In the genomic region with DNA sequence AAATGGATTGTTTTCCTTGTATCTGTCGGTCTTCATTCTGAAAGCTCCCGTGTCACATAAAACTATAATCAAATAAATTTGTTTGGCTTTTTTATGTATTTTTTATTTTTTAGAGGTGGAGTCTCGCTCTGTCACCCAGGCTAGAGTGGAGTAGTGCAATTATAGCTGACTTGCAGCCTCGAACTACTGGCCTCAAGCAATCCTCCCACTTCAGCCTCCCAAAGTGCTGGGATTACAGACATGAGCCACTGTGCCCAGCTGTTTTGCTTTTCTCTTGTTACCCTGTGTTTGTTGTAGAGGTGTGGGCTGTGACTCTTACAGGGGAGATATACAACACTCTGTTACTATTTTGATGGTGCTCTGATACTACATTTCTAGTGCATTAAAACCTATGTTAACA, we compare ENCODE assay signal across 17 cellular contexts. TPM values are rescaled to one million over a fixed set of nuclear protein-coding genes. Genes with fewer than 3 reads are reported as not detected.
A peak's percentile ranks its signal among the peaks of the same experiment; 100 is the strongest.
DNase-seq lines count a peak whose midpoint lies in the region; ATAC-seq and TF ChIP-seq lines count a peak whose summit lies in the region.
"Had no signal": no experiment of that assay in that cellular context is flagged by ENCODE, and none has a peak within 500 bp of the region (broad histone marks: within the 10 kb centered on the region; RNA-seq: fewer than 3 reads in every experiment).

No MANE protein-coding gene starts in this region.

- H2AFZ ChIP-seq in Loucy (ENCODE audit: low read length), result no peak overlapping the region

- H3F3A ChIP-seq in Loucy (ENCODE audit: low read depth), result 0 out of 2 replicates have a peak, but pooled peaks cover 2% of the 10 kb centered on the region

- H3K36me3 ChIP-seq in Loucy (ENCODE audit: insufficient read depth, low read length) (no peaks in the 10 kb centered on the region), aorta (ENCODE audit: control insufficient read depth in 1 of 2, insufficient read depth in 2 of 2, low read length in 1 of 2) (no peaks in the 10 kb centered on the region), ovary (no peaks in the 10 kb centered on the region)
- H3K36me3 ChIP-seq: ascending aorta, vagina had no signal

- H3K27me3 ChIP-seq in Loucy (ENCODE audit: insufficient read depth, low read length, poor library complexity, severe bottlenecking), result no peaks in the 10 kb centered on the region
- no peaks in the 10 kb centered on the region for H3K27me3 ChIP-seq in aorta (ENCODE audit: control insufficient read depth in 1 of 2, insufficient read depth in 2 of 2, low read length in 1 of 2)
- no peaks in the 10 kb centered on the region for H3K27me3 ChIP-seq in ovary
- H3K27me3 ChIP-seq: ascending aorta, vagina had no signal

- no peak for TF ChIP-seq CTCF in CD14-positive monocyte (IDR thresholded peaks at IDR 0.05)
- no peak for TF ChIP-seq CTCF in Loucy (conservative IDR thresholded peaks at IDR 0.05; ENCODE audit: low read length)
- no peak for TF ChIP-seq CTCF in natural killer cell (IDR thresholded peaks at IDR 0.05)
- TF ChIP-seq CTCF in ovary (IDR thresholded peaks at IDR 0.05), result no peak

- TF ChIP-seq POLR2A in ovary (IDR thresholded peaks at IDR 0.05), result no peak

- H3K4me1 Mint-ChIP-seq in CD14-positive monocyte, result peaks cover 37% of the 10 kb centered on the region
- peaks cover 81% of the 10 kb centered on the region for H3K4me1 Mint-ChIP-seq in central memory CD8-positive, alpha-beta T cell
- H3K4me1 Mint-ChIP-seq in natural killer cell, result peaks cover 35 to 43% of the 10 kb centered on the region in 2 donors

- H3K4me1 ChIP-seq in Loucy (ENCODE audit: insufficient read depth, low read length, poor library complexity, severe bottlenecking) (peaks cover 28% of the 10 kb centered on the region), aorta (ENCODE audit: control insufficient read depth in 1 of 2, insufficient read depth in 2 of 2, low read length in 2 of 2) (peaks cover 0 to 6% of the 10 kb centered on the region in 2 donors), ovary (ENCODE audit: insufficient read depth) (peaks cover 8% of the 10 kb centered on the region)

- H3K9me3 Mint-ChIP-seq in CD14-positive monocyte (no peaks in the 10 kb centered on the region), natural killer cell (no peaks in the 10 kb centered on the region)
- H3K9me3 Mint-ChIP-seq in central memory CD8-positive, alpha-beta T cell, result no peaks in the 10 kb centered on the region

- no peak for DNase-seq in CD14-positive monocyte (ENCODE audit: low spot score)
- no peak for DNase-seq in central memory CD8-positive, alpha-beta T cell (ENCODE audit: low spot score in 2 of 2)
- DNase-seq in natural killer cell, result no peak
- no peak for DNase-seq in aorta
- no peak for DNase-seq in ovary
- DNase-seq in posterior vena cava (ENCODE audit: low spot score), result no peak
- DNase-seq: activated CD4-positive, alpha-beta T cell treated with anti-CD3 and anti-CD28 coated beads, Interleukin-2, amount 50 U/mL, for 1 hour; mammary epithelial cell; NCI-H1417 treated with DMSO at 0.1 percent for 48 hours; NCI-H446 treated with DMSO at 0.1 percent for 48 hours had no signal

- H3K79me2 ChIP-seq in Loucy (ENCODE audit: insufficient read depth, low read length), result 0 out of 2 replicates have a peak, but pooled peaks cover 10% of the 10 kb centered on the region

- H3K27ac ChIP-seq in aorta (ENCODE audit: low read depth in 1 of 2, low read length in 2 of 2) (no peak overlapping the region), ovary (no peak overlapping the region)
- H3K27ac ChIP-seq: vagina had no signal

- H3K36me3 Mint-ChIP-seq in CD14-positive monocyte (peaks cover 5 to 6% of the 10 kb centered on the region in 2 donors), natural killer cell (no peaks in the 10 kb centered on the region)
- H3K36me3 Mint-ChIP-seq in central memory CD8-positive, alpha-beta T cell (ENCODE audit: insufficient read depth), result peaks cover 25% of the 10 kb centered on the region

- H3K4me2 ChIP-seq in Loucy (ENCODE audit: low read depth, low read length, poor library complexity, severe bottlenecking), result peak overlapping the region; percentile 98

- 95 to 97% methylated on average over 4 of the region's 4 CpGs for WGBS in aorta, 2 donors
- WGBS in ovary, 3 donors, result 84 to 96% (median 94%) methylated on average over 4 of the region's 4 CpGs

- no peaks in the 10 kb centered on the region for H3K9me2 ChIP-seq in Loucy (replicated peaks; ENCODE audit: low read depth, low read length)

- ATAC-seq in central memory CD8-positive, alpha-beta T cell (replicated peaks; ENCODE audit: extremely low read depth, poor library complexity, severe bottlenecking), result no peak
- ATAC-seq in natural killer cell (no peak), aorta (ENCODE audit: low FRiP score) (no peak), HG02610 (IDR thresholded peaks at IDR 0.05; ENCODE audit: unreplicated experiment) (no peak)
- ATAC-seq: GM12878, psoas muscle had no signal

- peak overlapping the region; percentile 1 for H3K4me3 ChIP-seq in Loucy (ENCODE audit: low read length, poor library complexity, severe bottlenecking)
- H3K4me3 ChIP-seq in aorta (ENCODE audit: low read length in 2 of 2), result no peak overlapping the region
- H3K4me3 ChIP-seq in ovary, result no peak overlapping the region

- H3K4me3 Mint-ChIP-seq in CD14-positive monocyte (peak overlapping the region in 1 of 2 donors; percentile 86), natural killer cell (peak overlapping the region; percentile 81)
- H3K4me3 Mint-ChIP-seq in central memory CD8-positive, alpha-beta T cell, result peak overlapping the region; percentile 87

- H3K9ac ChIP-seq in Loucy (ENCODE audit: low read depth, low read length, poor library complexity, severe bottlenecking), result no peak overlapping the region

- H3K27ac Mint-ChIP-seq in CD14-positive monocyte (peak overlapping the region in 5 of 7 donors; percentile 56 to 87 (median 82)), natural killer cell (peak overlapping the region; percentile 73 to 87)
- H3K27ac Mint-ChIP-seq in central memory CD8-positive, alpha-beta T cell (ENCODE audit: low read depth), result peak overlapping the region; percentile 96
- H3K27ac Mint-ChIP-seq: B cell had no signal

- no peaks in the 10 kb centered on the region for H4K20me1 ChIP-seq in Loucy (ENCODE audit: insufficient read depth, low read length, poor library complexity, severe bottlenecking)

- TF ChIP-seq EP300 in ovary (IDR thresholded peaks at IDR 0.05), result no peak

- intact Hi-C loops in CD14-positive monocyte (cut with micrococcal nuclease), result loop anchor here (5.0 kb wide), 3 partner anchors 36 to 301 kb away; a partner anchor contains a TSS
- intact Hi-C loops in natural killer cell (cut with micrococcal nuclease), result loop anchor here (5.0 kb wide), 1 partner anchor 66 kb away; a partner anchor contains a TSS
- intact Hi-C loops in aorta (cut with DNase I), result loop anchor here in 1 of 2 donors (5.0 kb wide), 1 partner anchor 66 kb away; a partner anchor contains a TSS
- intact Hi-C loops in ovary (cut with DNase I), result no loop called here
- intact Hi-C loops in posterior vena cava (cut with DNase I), result loop anchor here (5.0 to 10.0 kb wide), 2 partner anchors 53 to 71 kb away; no protein-coding TSS in a partner anchor

- H3K27me3 Mint-ChIP-seq in CD14-positive monocyte (ENCODE audit: low read depth in 3 of 3) (peaks cover 0 to 2% (median 1%) of the 10 kb centered on the region in 3 donors), natural killer cell (ENCODE audit: low read depth in 2 of 2) (no peaks in the 10 kb centered on the region)
- no peaks in the 10 kb centered on the region for H3K27me3 Mint-ChIP-seq in central memory CD8-positive, alpha-beta T cell
- H3K27me3 Mint-ChIP-seq: B cell had no signal

- H3K9me3 ChIP-seq in Loucy (ENCODE audit: insufficient read depth, low read depth, low read length), result no peaks in the 10 kb centered on the region
- no peaks in the 10 kb centered on the region for H3K9me3 ChIP-seq in aorta (ENCODE audit: control insufficient read depth, low read length)
- no peaks in the 10 kb centered on the region for H3K9me3 ChIP-seq in ovary
- H3K9me3 ChIP-seq: ascending aorta, psoas muscle, vagina had no signal

RNA-seq across cellular contexts. Expression of a gene that starts 2.2 kb away (rescaled TPM):
- polyA plus RNA-seq in CD14-positive monocyte, result 1 to 10 TPM; 3.0 to 3.6 TPM
- 10 to 100 TPM in 2 of 3 donors, 1 to 10 TPM in 1; 4.0 to 12.4 (median 11.0) TPM for total RNA-seq in natural killer cell
- total RNA-seq in aorta, result 10 to 100 TPM in 1 of 2 donors, 1 to 10 TPM in 1; 8.6 to 16.4 TPM
- polyA plus RNA-seq in aorta, result 10 to 100 TPM; 12.7 to 23.3 TPM
- 10 to 100 TPM in 6 of 7 donors, 1 to 10 TPM in 1; 9.8 to 20.1 (median 12.3) TPM for total RNA-seq in ovary
- 10 to 100 TPM; 12.3 to 38.7 TPM for polyA plus RNA-seq in ovary
- 10 to 100 TPM; 10.8 to 18.3 TPM for total RNA-seq in posterior vena cava

Comparison
In these comparisons a context has a peak if more than half of its experiments do, and no peak if none do; other contexts are left out.
1. intact Hi-C loops: an anchor here in CD14-positive monocyte (5.0 kb wide), natural killer cell (5.0 kb wide) and posterior vena cava (5.0 to 10.0 kb wide); none called in ovary.